In genomic region chr16:55144656-55145055, GRCh38 we compare ENCODE assay signal across 15 cellular contexts.
A peak's percentile ranks its signal among the peaks of the same experiment; 100 is the strongest.
DNase-seq lines count a peak whose midpoint lies in the region; TF ChIP-seq lines count a peak whose summit lies in the region.
"Had no signal": no experiment of that assay in that cellular context is flagged by ENCODE, and none has a peak within 500 bp of the region (broad histone marks: within the 10 kb centered on the region; RNA-seq: fewer than 3 reads in every experiment).

No MANE protein-coding gene starts in this region.

- H3K4me1 ChIP-seq in smooth muscle cell (ENCODE audit: low read depth) (no peaks in the 10 kb centered on the region), adrenal gland (replicated peaks in 1 of 2) (no peaks in the 10 kb centered on the region)

- H3K9ac ChIP-seq in smooth muscle cell (ENCODE audit: low read depth): no peak overlapping the region

- 58% methylated on average over 3 of the region's 3 CpGs for WGBS in smooth muscle cell (ENCODE audit: low lambda C conversion rate)
- 69 to 77% (median 74%) methylated on average over 3 of the region's 3 CpGs for WGBS in adrenal gland, 4 donors

- H2AFZ ChIP-seq in smooth muscle cell (ENCODE audit: low read depth): no peak overlapping the region

- peaks cover 13% of the 10 kb centered on the region for H3F3A ChIP-seq in smooth muscle cell (ENCODE audit: low read depth)

- H3K27ac ChIP-seq in smooth muscle cell (ENCODE audit: low read depth) (peak overlapping the region; percentile 11), adrenal gland (no peak overlapping the region)
- H3K27ac ChIP-seq: 22Rv1 had no signal

- H4K20me1 ChIP-seq in smooth muscle cell (ENCODE audit: low read depth): no peaks in the 10 kb centered on the region

- no peak overlapping the region for H3K4me3 ChIP-seq in smooth muscle cell
- no peak overlapping the region for H3K4me3 ChIP-seq in adrenal gland

- H3K79me2 ChIP-seq in smooth muscle cell (ENCODE audit: low read depth): no peaks in the 10 kb centered on the region

- H3K9me3 ChIP-seq in smooth muscle cell (replicated peaks; ENCODE audit: low read depth) (no peaks in the 10 kb centered on the region), adrenal gland (replicated peaks in 1 of 3) (no peaks in the 10 kb centered on the region)

- DNase-seq in NOMO-1 treated with DMSO at 0.1 percent for 48 hours (lab: John Stamatoyannopoulos, UW; ENCODE audit: unreplicated experiment) (peak; percentile 40), NOMO-1 treated with dmso at 0.1 percent for 144 hours (lab: John Stamatoyannopoulos, UW; ENCODE audit: unreplicated experiment) (no peak), M059J (ENCODE audit: low read depth) (peak; percentile 2), fibroblast of gingiva (ENCODE audit: low read depth) (peak; percentile 30), smooth muscle cell (lab: John Stamatoyannopoulos, UW; ENCODE audit: unreplicated experiment) (no peak), adrenal gland (no peak), GM19240 (ENCODE audit: insufficient read length, low spot score) (no peak), mucosa of gallbladder (ENCODE audit: low spot score) (no peak)
- DNase-seq: C1 segment of cervical spinal cord; CD4-positive, alpha-beta T cell; DMS79 treated with DMSO at 0.1 percent for 48 hours; GDM1; HCEC 1CT; HFFc6 had no signal

- TF ChIP-seq CTCF in smooth muscle cell (IDR thresholded peaks at IDR 0.05; ENCODE audit: borderline replicate concordance, insufficient read depth, poor library complexity, severe bottlenecking) (no peak), adrenal gland (IDR thresholded peaks at IDR 0.05) (no peak)

- TF ChIP-seq POLR2A in adrenal gland (IDR thresholded peaks at IDR 0.05): no peak

- no peak overlapping the region for H3K4me2 ChIP-seq in smooth muscle cell

- intact Hi-C loops in adrenal gland (cut with DNase I): no loop called here

- no peaks in the 10 kb centered on the region for H3K36me3 ChIP-seq in smooth muscle cell (ENCODE audit: low read depth)
- no peaks in the 10 kb centered on the region for H3K36me3 ChIP-seq in adrenal gland (replicated peaks in 1 of 2)

- H3K27me3 ChIP-seq in smooth muscle cell (ENCODE audit: low read depth): no peaks in the 10 kb centered on the region
- no peaks in the 10 kb centered on the region for H3K27me3 ChIP-seq in adrenal gland

Comparison
In these comparisons a context has a peak if more than half of its experiments do, and no peak if none do; other contexts are left out.
1. DNase-seq: peak in NOMO-1 treated with DMSO at 0.1 percent for 48 hours (single experiment), M059J (single experiment) and fibroblast of gingiva (single experiment); none in NOMO-1 treated with dmso at 0.1 percent for 144 hours (single experiment), smooth muscle cell (single experiment), adrenal gland (0 of 7), GM19240 (single experiment) and mucosa of gallbladder (single experiment).